ENCODE assay signal across 16 cellular contexts in the genomic region with DNA sequence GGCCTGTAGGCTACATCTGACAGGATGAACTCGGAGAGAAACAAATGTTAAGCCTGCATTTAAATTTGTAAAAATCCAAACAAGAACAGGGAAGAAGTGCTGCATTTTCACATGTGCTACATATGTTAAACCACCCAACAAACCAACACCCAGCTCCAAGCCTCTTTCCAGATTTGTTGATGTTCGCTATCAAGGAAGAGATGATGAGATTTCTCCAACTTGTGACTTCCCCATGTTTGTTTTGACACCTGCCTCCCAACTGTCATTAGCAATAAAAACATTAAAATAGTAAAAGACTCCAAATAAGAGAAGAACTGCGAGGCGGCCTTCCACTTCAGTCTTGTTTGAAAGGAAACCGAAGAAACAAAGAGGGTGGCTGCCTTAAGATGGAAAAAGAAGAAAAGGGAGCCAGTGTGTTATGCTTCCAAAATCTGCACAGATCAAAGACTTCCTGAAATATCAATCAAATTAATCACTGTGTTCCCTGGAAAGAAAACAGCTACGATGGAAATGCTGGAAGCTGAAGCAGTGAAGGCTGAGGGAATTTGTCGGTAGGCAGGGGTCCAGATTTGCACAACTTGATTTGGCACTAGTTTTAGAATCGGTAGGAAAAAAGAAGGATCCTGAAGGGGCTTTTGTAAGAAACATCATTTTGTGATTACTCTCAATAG. TPM values are rescaled to one million over a fixed set of nuclear protein-coding genes. Genes with fewer than 3 reads are reported as not detected.
DNase-seq lines count a peak whose midpoint lies in the region; ATAC-seq and TF ChIP-seq lines count a peak whose summit lies in the region.
"Had no signal": no experiment of that assay in that cellular context is flagged by ENCODE, and none has a peak within 500 bp of the region (broad histone marks: within the 10 kb centered on the region; RNA-seq: fewer than 3 reads in every experiment).

No MANE protein-coding gene starts in this region.

- no peaks in the 10 kb centered on the region for H3K9me3 ChIP-seq in WERI-Rb-1 (ENCODE audit: severe bottlenecking)
- H3K9me3 ChIP-seq: Caco-2 had no signal

- no peak overlapping the region for H3K4me3 Mint-ChIP-seq in activated T-helper 17 cell treated with anti-CD3 and anti-CD28 coated beads, Interleukin-2, amount 50 U/mL, for 72 hours
- no peak overlapping the region for H3K4me3 Mint-ChIP-seq in osteocyte (ENCODE audit: unreplicated experiment)

- H3K36me3 ChIP-seq in WERI-Rb-1 = peaks cover 4% of the 10 kb centered on the region

- H3K4me3 ChIP-seq in dorsolateral prefrontal cortex (no peak overlapping the region), WERI-Rb-1 (ENCODE audit: low read depth, low read length) (no peak overlapping the region)

- H3K27ac Mint-ChIP-seq in activated T-helper 17 cell treated with anti-CD3 and anti-CD28 coated beads, Interleukin-2, amount 50 U/mL, for 72 hours = peak overlapping the region; percentile 11
- H3K27ac Mint-ChIP-seq in osteocyte (ENCODE audit: unreplicated experiment) = no peak overlapping the region

- no peaks in the 10 kb centered on the region for H3K4me1 Mint-ChIP-seq in activated T-helper 17 cell treated with anti-CD3 and anti-CD28 coated beads, Interleukin-2, amount 50 U/mL, for 72 hours
- peaks cover 7% of the 10 kb centered on the region for H3K4me1 Mint-ChIP-seq in osteocyte (ENCODE audit: unreplicated experiment)

- no peak for DNase-seq in dorsolateral prefrontal cortex
- DNase-seq in left kidney (ENCODE audit: low read depth, low spot score) = peak; percentile 42
- no peak for DNase-seq in osteocyte (ENCODE audit: extremely low spot score, unreplicated experiment)
- no peak for DNase-seq in WERI-Rb-1
- DNase-seq: ACHN, AML-193, Caco-2, EL, NCI-H1417 treated with DMSO at 0.1 percent for 48 hours, NCI-H1930, NCI-H526 treated with DMSO at 0.1 percent for 48 hours, OCI-M1, SIG-M5 had no signal

- H3K27ac ChIP-seq in dorsolateral prefrontal cortex (peak overlapping the region in 47 of 59 donors; percentile 4 to 76 (median 44)), temporal lobe (ENCODE audit: low read depth, low read length) (peak overlapping the region; percentile 50), WERI-Rb-1 (no peak overlapping the region)

- TF ChIP-seq CTCF in dorsolateral prefrontal cortex (IDR thresholded peaks at IDR 0.05 in 54 of 56, conservative IDR thresholded peaks at IDR 0.05 in 2 of 56; ENCODE audit: low read depth in 1 of 56, partially characterized antibody in 56 of 56) (no peak), osteocyte (IDR thresholded peaks at IDR 0.05) (no peak), WERI-Rb-1 (IDR thresholded peaks at IDR 0.05; ENCODE audit: low read depth, low read length) (no peak)

- H3K36me3 Mint-ChIP-seq in activated T-helper 17 cell treated with anti-CD3 and anti-CD28 coated beads, Interleukin-2, amount 50 U/mL, for 72 hours (ENCODE audit: low read depth) = peaks cover 27% of the 10 kb centered on the region
- H3K36me3 Mint-ChIP-seq in osteocyte (ENCODE audit: unreplicated experiment) = peaks cover 20% of the 10 kb centered on the region

- H3K27me3 ChIP-seq in dorsolateral prefrontal cortex (no peaks in the 10 kb centered on the region), WERI-Rb-1 (ENCODE audit: insufficient read depth, low read depth, severe bottlenecking) (no peaks in the 10 kb centered on the region)

- no peaks in the 10 kb centered on the region for H3K27me3 Mint-ChIP-seq in activated T-helper 17 cell treated with anti-CD3 and anti-CD28 coated beads, Interleukin-2, amount 50 U/mL, for 72 hours
- no peaks in the 10 kb centered on the region for H3K27me3 Mint-ChIP-seq in osteocyte (ENCODE audit: unreplicated experiment)

- no peak for ATAC-seq in activated T-helper 17 cell treated with anti-CD3 and anti-CD28 coated beads, Interleukin-2, amount 50 U/mL, for 72 hours (replicated peaks)
- no peak for ATAC-seq in HG02642 (IDR thresholded peaks at IDR 0.05; ENCODE audit: poor library complexity, unreplicated experiment)

- H3K9me3 Mint-ChIP-seq in activated T-helper 17 cell treated with anti-CD3 and anti-CD28 coated beads, Interleukin-2, amount 50 U/mL, for 72 hours = no peaks in the 10 kb centered on the region
- no peaks in the 10 kb centered on the region for H3K9me3 Mint-ChIP-seq in osteocyte (ENCODE audit: unreplicated experiment)

- intact Hi-C loops in dorsolateral prefrontal cortex (cut with DNase I) = no loop called here

RNA-seq across cellular contexts. Expression of a gene that starts 14.0 kb away (rescaled TPM):
- 1 to 10 TPM; 1.2 to 1.7 TPM for total RNA-seq in activated T-helper 17 cell treated with anti-CD3 and anti-CD28 coated beads, Interleukin-2, amount 50 U/mL, for 72 hours
- total RNA-seq in dorsolateral prefrontal cortex (10 to 100 TPM in 1 of 120 experiments, 1 to 10 TPM in 114, under 1 TPM in 5; 0.56 to 10.3 (median 2.8) TPM), temporal lobe (0.49 TPM), osteocyte (7.1 and 10.4 TPM in 2 replicates)
